16 cellular contexts compared by ENCODE assay signal in the genomic region with DNA sequence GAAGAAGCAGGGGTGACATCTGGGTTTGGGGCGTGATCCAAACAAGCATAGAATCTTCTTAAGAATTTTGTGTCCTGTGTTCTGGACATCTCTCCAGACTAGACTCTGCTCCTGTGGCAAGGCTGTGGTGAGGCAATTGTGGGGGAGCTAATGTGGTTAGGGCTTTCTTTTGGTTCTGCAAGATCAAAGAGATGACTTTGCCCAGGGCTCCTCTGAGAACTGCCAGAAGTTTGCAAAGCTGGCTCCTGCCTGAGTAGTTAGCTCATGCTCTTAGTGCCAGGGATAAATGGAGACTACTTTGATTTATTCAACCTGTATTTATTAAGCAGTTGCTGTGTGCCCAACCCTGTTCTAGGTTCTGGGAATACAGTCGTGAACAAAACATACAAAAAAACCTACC. TPM values are rescaled to one million over a fixed set of nuclear protein-coding genes. Genes with fewer than 3 reads are reported as not detected.
A peak's percentile ranks its signal among the peaks of the same experiment; 100 is the strongest.
DNase-seq lines count a peak whose midpoint lies in the region; TF ChIP-seq lines count a peak whose summit lies in the region.
"Had no signal": no experiment of that assay in that cellular context is flagged by ENCODE, and none has a peak within 500 bp of the region (broad histone marks: within the 10 kb centered on the region; RNA-seq: fewer than 3 reads in every experiment).

No MANE protein-coding gene starts in this region.

- no peak for TF ChIP-seq EP300 in esophagus muscularis mucosa (IDR thresholded peaks at IDR 0.05)

- DNase-seq in AG10803 (ENCODE audit: low read depth) (peak; percentile 6), RPMI7951 (ENCODE audit: low read depth) (peak; percentile 65), esophagus muscularis mucosa (ENCODE audit: extremely low spot score) (peak; percentile 45), GF-D8 (lab: John Stamatoyannopoulos, UW) (no peak), T-helper 2 cell (no peak), SKM-1 treated with dmso at 0.1 percent for 144 hours (lab: John Stamatoyannopoulos, UW; ENCODE audit: unreplicated experiment) (no peak), left ventricle myocardium inferior (no peak)
- DNase-seq: Calu3, DMS79 treated with DMSO at 0.1 percent for 48 hours, NCI-H1105 treated with DMSO at 0.1 percent for 48 hours, NCI-H187, NCI-H2171 treated with DMSO at 0.1 percent for 48 hours, NCI-H510A treated with DMSO at 0.1 percent for 48 hours, SIG-M5 had no signal

- H3K27me3 ChIP-seq in KMS-11 (ENCODE audit: insufficient read depth, low read depth) = no peaks in the 10 kb centered on the region
- no peaks in the 10 kb centered on the region for H3K27me3 ChIP-seq in esophagus muscularis mucosa
- peaks cover 11% of the 10 kb centered on the region for H3K27me3 ChIP-seq in left ventricle myocardium inferior (ENCODE audit: low read depth)

- WGBS in esophagus muscularis mucosa = 48% methylated on average over 2 of the region's 2 CpGs

- H3K27ac ChIP-seq in KMS-11 (peak overlapping the region; percentile 29; the same call in 1 of the 2 replicates), esophagus muscularis mucosa (replicated peaks in 1 of 4) (no peak overlapping the region), left ventricle myocardium inferior (replicated peaks) (no peak overlapping the region)

- H4K20me1 ChIP-seq in KMS-11 (ENCODE audit: insufficient read depth) = no peaks in the 10 kb centered on the region

- peak overlapping the region; percentile 4; the same call in 1 of the 2 replicates for H2AFZ ChIP-seq in KMS-11 (ENCODE audit: low read depth)

- H3K36me3 ChIP-seq in KMS-11 (ENCODE audit: insufficient read depth) (no peaks in the 10 kb centered on the region), esophagus muscularis mucosa (no peaks in the 10 kb centered on the region), left ventricle myocardium inferior (no peaks in the 10 kb centered on the region)

- peak overlapping the region; percentile 64 for H3K4me2 ChIP-seq in KMS-11

- TF ChIP-seq POLR2A in esophagus muscularis mucosa (IDR thresholded peaks at IDR 0.05; ENCODE audit: low read depth) = no peak

- H3K4me3 ChIP-seq in AG10803 (ENCODE audit: low read length) (no peak overlapping the region), KMS-11 (IDR thresholded peaks at IDR 0.05; ENCODE audit: insufficient read depth, low read depth, low read length) (no peak overlapping the region), esophagus muscularis mucosa (no peak overlapping the region), left ventricle myocardium inferior (no peak overlapping the region)

- intact Hi-C loops in esophagus muscularis mucosa (cut with DNase I) (no loop called here), left ventricle myocardium inferior (cut with micrococcal nuclease) (no loop called here)

- H3K79me2 ChIP-seq in KMS-11 (ENCODE audit: insufficient read depth, low read depth) = no peaks in the 10 kb centered on the region

- peaks cover 81% of the 10 kb centered on the region for H3K4me1 ChIP-seq in KMS-11 (ENCODE audit: low read depth, poor library complexity, severe bottlenecking)
- peaks cover 0 to under 1% (median 0%) of the 10 kb centered on the region in 4 donors for H3K4me1 ChIP-seq in esophagus muscularis mucosa
- H3K4me1 ChIP-seq in left ventricle myocardium inferior = peaks cover 9% of the 10 kb centered on the region

- no peak overlapping the region for H3K9ac ChIP-seq in KMS-11

- no peak for TF ChIP-seq CTCF in AG10803 (conservative IDR thresholded peaks at IDR 0.05; ENCODE audit: low read length)
- TF ChIP-seq CTCF in KMS-11 (conservative IDR thresholded peaks at IDR 0.05; ENCODE audit: low read depth, low read length) = no peak
- no peak for TF ChIP-seq CTCF in esophagus muscularis mucosa (IDR thresholded peaks at IDR 0.05)
- TF ChIP-seq CTCF in left ventricle myocardium inferior (IDR thresholded peaks at IDR 0.05; ENCODE audit: borderline replicate concordance) = no peak

- no peaks in the 10 kb centered on the region for H3K9me3 ChIP-seq in esophagus muscularis mucosa
- no peaks in the 10 kb centered on the region for H3K9me3 ChIP-seq in left ventricle myocardium inferior (replicated peaks)

RNA-seq across cellular contexts. Expression of a gene that starts 34.0 kb away (rescaled TPM):
- total RNA-seq in RPMI7951 (2014; rRNA removed; shearing (Covaris generic)) = not detected in 2 replicates
- 1 to 10 TPM in 1 of 4 donors, under 1 TPM in 1, not detected in 2; 0.23 to 3.7 TPM for total RNA-seq in esophagus muscularis mucosa
- not detected for total RNA-seq in left ventricle myocardium inferior
- total RNA-seq: Calu3, LHCN-M2 had no signal

Comparison
In these comparisons a context has a peak if more than half of its experiments do, and no peak if none do; other contexts are left out.
1. DNase-seq: peak in AG10803 (single experiment), RPMI7951 (single experiment) and esophagus muscularis mucosa (single experiment); none in GF-D8 (single experiment), T-helper 2 cell (0 of 5), SKM-1 treated with dmso at 0.1 percent for 144 hours (single experiment) and left ventricle myocardium inferior (single experiment).